14 cellular contexts compared by ENCODE assay signal in genomic region chr17:28404461-28404811, GRCh38. TPM values are rescaled to one million over a fixed set of nuclear protein-coding genes. Genes with fewer than 3 reads are reported as not detected.
A peak's percentile ranks its signal among the peaks of the same experiment; 100 is the strongest.
DNase-seq lines count a peak whose midpoint lies in the region; ATAC-seq and TF ChIP-seq lines count a peak whose summit lies in the region.
"Had no signal": no experiment of that assay in that cellular context is flagged by ENCODE, and none has a peak within 500 bp of the region (broad histone marks: within the 10 kb centered on the region; RNA-seq: fewer than 3 reads in every experiment).

No MANE protein-coding gene starts in this region.

- no peak for DNase-seq in HFFc6
- no peak for DNase-seq in central memory CD8-positive, alpha-beta T cell (ENCODE audit: low spot score in 2 of 2)
- DNase-seq in natural killer cell = no peak
- DNase-seq in activated CD8-positive, alpha-beta memory T cell treated with anti-CD3 and anti-CD28 coated beads, Interleukin-2, amount 50 U/mL, for 4 hours = no peak
- DNase-seq in activated effector memory CD4-positive, alpha-beta T cell treated with Interleukin-2 at 50 U/mL for 16 hours = no peak
- DNase-seq in NCI-H510A treated with DMSO at 0.1 percent for 48 hours (lab: John Stamatoyannopoulos, UW) = no peak
- DNase-seq in ureter (ENCODE audit: low spot score) = no peak
- DNase-seq: activated CD4-positive, alpha-beta T cell treated with anti-CD3 and anti-CD28 coated beads for 4 hours; amniotic stem cell; NCI-H1694 treated with DMSO at 0.1 percent for 48 hours; stimulated activated naive CD4-positive, alpha-beta T cell treated with Interleukin-2 at 50 U/mL for 16 hours had no signal

- H3K9me3 Mint-ChIP-seq in HFFc6 (no peaks in the 10 kb centered on the region), natural killer cell (no peaks in the 10 kb centered on the region)
- no peaks in the 10 kb centered on the region for H3K9me3 Mint-ChIP-seq in central memory CD8-positive, alpha-beta T cell

- H3K4me2 ChIP-seq in BLaER1 = peak overlapping the region; percentile 89

- H3K4me3 Mint-ChIP-seq in HFFc6 = peak overlapping the region; percentile 34
- peak overlapping the region; percentile 71 for H3K4me3 Mint-ChIP-seq in central memory CD8-positive, alpha-beta T cell
- peak overlapping the region; percentile 66 for H3K4me3 Mint-ChIP-seq in natural killer cell

- H3K4me1 Mint-ChIP-seq in HFFc6 (ENCODE audit: low read depth) (no peaks in the 10 kb centered on the region; the same call in 1 of the 2 replicates), natural killer cell (peaks cover 0 to 3% of the 10 kb centered on the region in 2 donors)
- H3K4me1 Mint-ChIP-seq in central memory CD8-positive, alpha-beta T cell = no peaks in the 10 kb centered on the region

- H3K27ac ChIP-seq in BLaER1 = no peak overlapping the region

- H3K27me3 Mint-ChIP-seq in HFFc6 (ENCODE audit: insufficient read depth) (peaks cover 25% of the 10 kb centered on the region), natural killer cell (ENCODE audit: low read depth in 2 of 2) (peaks cover 4 to 7% of the 10 kb centered on the region in 2 donors)
- peaks cover 18% of the 10 kb centered on the region for H3K27me3 Mint-ChIP-seq in central memory CD8-positive, alpha-beta T cell

- H3K36me3 Mint-ChIP-seq in HFFc6 (ENCODE audit: low read depth) = peaks cover 4% of the 10 kb centered on the region; the same call in 1 of the 2 replicates
- peaks cover 2% of the 10 kb centered on the region for H3K36me3 Mint-ChIP-seq in central memory CD8-positive, alpha-beta T cell (ENCODE audit: insufficient read depth)
- no peaks in the 10 kb centered on the region for H3K36me3 Mint-ChIP-seq in natural killer cell

- H4K20me1 ChIP-seq in BLaER1 = no peaks in the 10 kb centered on the region

- H3K36me3 ChIP-seq in BLaER1 = peaks cover 12% of the 10 kb centered on the region

- H3K4me3 ChIP-seq in BLaER1 = no peak overlapping the region

- peaks cover 28% of the 10 kb centered on the region for H3K4me1 ChIP-seq in BLaER1

- no peaks in the 10 kb centered on the region for H3K9me3 ChIP-seq in BLaER1

- TF ChIP-seq CTCF in HFFc6 (IDR thresholded peaks at IDR 0.05) (no peak), natural killer cell (IDR thresholded peaks at IDR 0.05) (no peak)

- H3K9ac ChIP-seq in BLaER1 = no peak overlapping the region

- H3K27ac Mint-ChIP-seq in HFFc6 = no peak overlapping the region
- H3K27ac Mint-ChIP-seq in central memory CD8-positive, alpha-beta T cell (ENCODE audit: low read depth) = no peak overlapping the region
- H3K27ac Mint-ChIP-seq in natural killer cell = no peak overlapping the region

- no peak for ATAC-seq in central memory CD8-positive, alpha-beta T cell (replicated peaks; ENCODE audit: extremely low read depth, poor library complexity, severe bottlenecking)
- no peak for ATAC-seq in natural killer cell
- ATAC-seq: K562 had no signal

- intact Hi-C loops in natural killer cell (cut with micrococcal nuclease) = no loop called here

- no peaks in the 10 kb centered on the region; the same call in 1 of the 2 replicates for H3K27me3 ChIP-seq in BLaER1

RNA-seq across cellular contexts. Expression of gene SLC46A1, which starts 1.6 kb away (rescaled TPM):
- 1 to 10 TPM; 4.3 to 6.7 (median 6.4) TPM for total RNA-seq in HFFc6 (2021; fragmentation: NEBNext Ultra II Directional; extraction: Animal tissue kit (Norgen Biotek cat#: 25700))
- total RNA-seq in natural killer cell (under 1 TPM; 0.54 to 0.84 (median 0.55) TPM), ureter (15.4 TPM)

RNA-seq across cellular contexts. Expression of gene SARM1, which starts 32.9 kb away (rescaled TPM):
- 10 to 100 TPM; 15.1 to 18.9 (median 16.8) TPM for total RNA-seq in HFFc6 (2021; fragmentation: NEBNext Ultra II Directional; extraction: Animal tissue kit (Norgen Biotek cat#: 25700))
- total RNA-seq in natural killer cell (10 to 100 TPM; 25.7 to 33.0 (median 26.2) TPM), ureter (34.7 TPM)

RNA-seq across cellular contexts. Expression of gene VTN, which starts 34.3 kb away (rescaled TPM):
- total RNA-seq in HFFc6 (2021; fragmentation: NEBNext Ultra II Directional; extraction: Animal tissue kit (Norgen Biotek cat#: 25700)) = under 1 TPM; 0.36 to 0.76 (median 0.60) TPM
- total RNA-seq in natural killer cell (not detected), ureter (1.0 TPM)

RNA-seq across cellular contexts. Expression of gene SEBOX, which starts 39.4 kb away (rescaled TPM):
- total RNA-seq in HFFc6 (2021; fragmentation: NEBNext Ultra II Directional; extraction: Animal tissue kit (Norgen Biotek cat#: 25700)) = not detected
- total RNA-seq in natural killer cell (not detected), ureter (not detected)
- total RNA-seq: K562, omental fat pad had no signal

RNA-seq across cellular contexts. Expression of gene POLDIP2, which starts 47.1 kb away (rescaled TPM):
- 100 to 1,000 TPM; 104 to 118 (median 106) TPM for total RNA-seq in HFFc6 (2021; fragmentation: NEBNext Ultra II Directional; extraction: Animal tissue kit (Norgen Biotek cat#: 25700))
- total RNA-seq in natural killer cell (10 to 100 TPM; 30.8 to 37.0 (median 33.7) TPM), ureter (74.6 TPM)
